In genomic region chr19:38417544-38418506, GRCh38 we compare ENCODE assay signal across 8 cellular contexts. TPM values are rescaled to one million over a fixed set of nuclear protein-coding genes. Genes with fewer than 3 reads are reported as not detected.
DNase-seq lines count a peak whose midpoint lies in the region; ATAC-seq and TF ChIP-seq lines count a peak whose summit lies in the region.

No MANE protein-coding gene starts in this region.

- H3K36me3 Mint-ChIP-seq in progenitor cell of endocrine pancreas (ENCODE audit: insufficient read depth), result no peaks in the 10 kb centered on the region

- H3K4me1 Mint-ChIP-seq in progenitor cell of endocrine pancreas (ENCODE audit: low read depth), result peaks cover 6% of the 10 kb centered on the region

- peak overlapping the region; percentile 93 for H3K27ac Mint-ChIP-seq in progenitor cell of endocrine pancreas

- ATAC-seq in Right ventricle myocardium superior (ENCODE audit: poor library complexity) (peak; percentile 87), GM21723 (IDR thresholded peaks at IDR 0.05; ENCODE audit: unreplicated experiment) (no peak), GM21515 (IDR thresholded peaks at IDR 0.05; ENCODE audit: unreplicated experiment) (no peak)

- TF ChIP-seq CTCF in GM12872 (IDR thresholded peaks at IDR 0.05; ENCODE audit: insufficient read depth, low read depth, low read length) (0 out of 3 replicates have a peak, but pooled peaks have one; percentile 16), progenitor cell of endocrine pancreas (IDR thresholded peaks at IDR 0.05; ENCODE audit: unreplicated experiment) (peak; percentile 19)

- intact Hi-C loops in Right ventricle myocardium superior (cut with DNase I), result no loop called here

- H3K9me3 Mint-ChIP-seq in progenitor cell of endocrine pancreas (ENCODE audit: low read depth), result no peaks in the 10 kb centered on the region

- peak; percentile 34 for DNase-seq in NCI-H510A treated with DMSO at 0.1 percent for 48 hours (lab: John Stamatoyannopoulos, UW)
- peak; percentile 57 for DNase-seq in activated T-cell treated with anti-CD3 and anti-CD28 coated beads for 48 hours (ENCODE audit: low read depth)
- DNase-seq in Right ventricle myocardium superior, result peak; percentile 87
- peak; percentile 74 for DNase-seq in progenitor cell of endocrine pancreas (ENCODE audit: low spot score, unreplicated experiment)
- no peak for DNase-seq in NCI-H446 treated with DMSO at 0.1 percent for 48 hours (lab: John Stamatoyannopoulos, UW)

- H3K4me3 Mint-ChIP-seq in progenitor cell of endocrine pancreas (ENCODE audit: low read depth), result peak overlapping the region; percentile 70

- H3K27me3 Mint-ChIP-seq in progenitor cell of endocrine pancreas, result peaks cover 44% of the 10 kb centered on the region

RNA-seq across cellular contexts. Expression of gene RASGRP4, which starts 8.2 kb away (rescaled TPM):
- 1.8 TPM for total RNA-seq in Right ventricle myocardium superior
- total RNA-seq in progenitor cell of endocrine pancreas, result not detected in 2 replicates

RNA-seq across cellular contexts. Expression of gene FAM98C, which starts 14.9 kb away (rescaled TPM):
- total RNA-seq in Right ventricle myocardium superior (10.5 TPM), progenitor cell of endocrine pancreas (14.7 and 19.6 TPM in 2 replicates)

RNA-seq across cellular contexts. Expression of gene RYR1, which starts 15.7 kb away (rescaled TPM):
- 0.73 TPM for total RNA-seq in Right ventricle myocardium superior
- total RNA-seq in progenitor cell of endocrine pancreas, result 0.65 and 1.4 TPM in 2 replicates

RNA-seq across cellular contexts. Expression of gene SPRED3, which starts 29.3 kb away (rescaled TPM):
- 0.40 TPM for total RNA-seq in Right ventricle myocardium superior
- 13.0 and 13.6 TPM in 2 replicates for total RNA-seq in progenitor cell of endocrine pancreas

RNA-seq across cellular contexts. Expression of gene GGN, which starts 30.0 kb away (rescaled TPM):
- total RNA-seq in Right ventricle myocardium superior (0.27 TPM), progenitor cell of endocrine pancreas (2.8 and 3.3 TPM in 2 replicates)
